In genomic region chr1:42957229-42957879, GRCh38 we compare ENCODE assay signal across 8 cellular contexts. TPM values are rescaled to one million over a fixed set of nuclear protein-coding genes. Genes with fewer than 3 reads are reported as not detected.
DNase-seq lines count a peak whose midpoint lies in the region; ATAC-seq and TF ChIP-seq lines count a peak whose summit lies in the region.

No MANE protein-coding gene starts in this region.

- ATAC-seq in SK-N-SH treated with all-trans-retinoic acid at 6 μM for 48 hours: peak; percentile 2; the same call in 2 of the 3 replicates
- no peak for ATAC-seq in HG03280 (IDR thresholded peaks at IDR 0.05; ENCODE audit: unreplicated experiment)
- ATAC-seq in GM21529 (IDR thresholded peaks at IDR 0.05; ENCODE audit: unreplicated experiment): no peak

- DNase-seq in GM23248 (no peak), fibroblast of mammary gland (ENCODE audit: low read depth) (no peak), retina (peak; percentile 50), iPS-NIHi11 (ENCODE audit: low spot score) (no peak), MV-4-11 (lab: John Stamatoyannopoulos, UW) (no peak)

- peak overlapping the region; percentile 80 for H3K4me3 ChIP-seq in GM23248
- H3K4me3 ChIP-seq in fibroblast of mammary gland (ENCODE audit: control insufficient read depth, low read depth, low read length): peak overlapping the region; percentile 71

- no peaks in the 10 kb centered on the region; the same call in 1 of the 2 replicates for H3F3A ChIP-seq in GM23248 (ENCODE audit: insufficient read depth)

- H3K36me3 ChIP-seq in GM23248 (ENCODE audit: low read depth): 0 out of 2 replicates have a peak, but pooled peaks cover 6% of the 10 kb centered on the region

- peaks cover 56% of the 10 kb centered on the region for H3K79me2 ChIP-seq in GM23248 (ENCODE audit: insufficient read depth)

- 57 to 69% methylated on average over 15 to 26 of the region's 26 CpGs for WGBS in GM23248 (ENCODE audit: low coverage in 1 of 2, low lambda C conversion rate in 2 of 2, missing lambda C conversion rate in 2 of 2), 2 experiments

- H3K27ac ChIP-seq in GM23248: peak overlapping the region; percentile 73

- H2AFZ ChIP-seq in GM23248: peak overlapping the region; percentile 44

- no peaks in the 10 kb centered on the region for H3K27me3 ChIP-seq in GM23248 (replicated peaks; ENCODE audit: insufficient read depth)

- H4K20me1 ChIP-seq in GM23248 (ENCODE audit: insufficient read depth): no peaks in the 10 kb centered on the region

- H3K9me3 ChIP-seq in GM23248 (ENCODE audit: low read depth): no peaks in the 10 kb centered on the region

- H3K9me2 ChIP-seq in GM23248 (ENCODE audit: insufficient read depth): no peaks in the 10 kb centered on the region

- peak overlapping the region; percentile 85 for H3K9ac ChIP-seq in GM23248

- in situ Hi-C loops in GM23248 (cut with MboI): no loop called here

- peaks cover 27% of the 10 kb centered on the region; the same call in 1 of the 2 replicates for H3K4me1 ChIP-seq in GM23248 (ENCODE audit: insufficient read depth)

- H3K4me2 ChIP-seq in GM23248 (ENCODE audit: unreplicated experiment): peak overlapping the region; percentile 85

- no peak for TF ChIP-seq CTCF in fibroblast of mammary gland (conservative IDR thresholded peaks at IDR 0.05; ENCODE audit: control insufficient read depth, insufficient read depth, low read depth, low read length)

TF ChIP-seq in SK-N-SH treated with all-trans-retinoic acid at 6 μM for 48 hours, 23 proteins besides CTCF, POLR2A, EP300 and RAD21:
- TF ChIP-seq TSHZ2 (CRISPR knock-in tag; IDR thresholded peaks at IDR 0.05): no peak
- no peak for TF ChIP-seq CREB5 (CRISPR knock-in tag; IDR thresholded peaks at IDR 0.05; ENCODE audit: low read depth)
- no peak for TF ChIP-seq TCF4 (CRISPR knock-in tag; IDR thresholded peaks at IDR 0.05; ENCODE audit: borderline replicate concordance)
- no peak for TF ChIP-seq ESRRG (CRISPR knock-in tag; IDR thresholded peaks at IDR 0.05)
- TF ChIP-seq SNAI2 (CRISPR knock-in tag; IDR thresholded peaks at IDR 0.05): no peak
- no peak for TF ChIP-seq ZC3H10 (CRISPR knock-in tag; IDR thresholded peaks at IDR 0.05)
- no peak for TF ChIP-seq CSDC2 (CRISPR knock-in tag; IDR thresholded peaks at IDR 0.05)
- TF ChIP-seq CSRNP3 (CRISPR knock-in tag; IDR thresholded peaks at IDR 0.05): no peak
- no peak for TF ChIP-seq ZNF70 (CRISPR knock-in tag; IDR thresholded peaks at IDR 0.05)
- TF ChIP-seq GLIS3 (CRISPR knock-in tag; IDR thresholded peaks at IDR 0.05): no peak
- TF ChIP-seq ZNF8 (CRISPR knock-in tag; IDR thresholded peaks at IDR 0.05): no peak
- no peak for TF ChIP-seq OSR1 (CRISPR knock-in tag; IDR thresholded peaks at IDR 0.05)
- no peak for TF ChIP-seq ZNF565 (CRISPR knock-in tag; conservative IDR thresholded peaks at IDR 0.05; ENCODE audit: low read depth)

RNA-seq across cellular contexts. Expression of gene SLC2A1, which starts 1.3 kb away (rescaled TPM):
- 315 and 361 TPM in 2 replicates for total RNA-seq in GM23248 (2014; rRNA removed; shearing (Covaris generic))
- 142 and 143 TPM in 2 replicates for polyA plus RNA-seq in GM23248 (2016; fragmentation: Nextera tagmentation; extraction: Ambion mirVana)
